ENCODE assay signal across 19 cellular contexts in the genomic region with DNA sequence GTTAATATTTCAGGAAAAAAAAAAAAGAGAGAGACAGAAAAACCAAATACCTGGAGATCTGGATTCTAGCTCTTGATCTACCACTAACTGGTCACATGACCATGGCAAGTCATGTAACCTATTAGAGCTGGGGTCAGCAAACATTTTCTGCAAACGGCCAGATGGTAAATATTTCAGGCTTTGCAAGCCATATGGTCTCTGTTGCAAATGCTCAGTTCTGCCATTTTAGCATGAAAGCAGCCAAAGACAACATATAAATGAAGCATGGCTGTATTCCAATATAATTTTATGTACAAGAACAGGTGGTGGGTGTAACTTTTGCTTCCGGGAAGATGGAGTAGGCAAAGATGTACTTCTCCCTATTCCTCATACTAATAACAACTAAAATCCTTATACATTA. TPM values are rescaled to one million over a fixed set of nuclear protein-coding genes. Genes with fewer than 3 reads are reported as not detected.
DNase-seq lines count a peak whose midpoint lies in the region; ATAC-seq, FAIRE-seq and TF ChIP-seq lines count a peak whose summit lies in the region.
"Had no signal": no experiment of that assay in that cellular context is flagged by ENCODE, and none has a peak within 500 bp of the region (broad histone marks: within the 10 kb centered on the region; RNA-seq: fewer than 3 reads in every experiment).

No MANE protein-coding gene starts in this region.

- H3K27ac Mint-ChIP-seq in brain: peak overlapping the region in 4 of 5 experiments; percentile 34 to 87 (median 56)

- no peak for TF ChIP-seq POLR2A in adrenal gland (IDR thresholded peaks at IDR 0.05)

- H3K27ac ChIP-seq in small intestine (ENCODE audit: low read depth in 1 of 2, low read length in 1 of 2) (no peak overlapping the region), adrenal gland (no peak overlapping the region)
- H3K27ac ChIP-seq: 22Rv1, KMS-11 had no signal

- peak; percentile 25 to 74 for DNase-seq in NCI-H524 (lab: John Stamatoyannopoulos, UW)
- no peak for DNase-seq in NCI-H524 treated with DMSO at 0.1 percent for 48 hours (lab: John Stamatoyannopoulos, UW)
- peak; percentile 83 for DNase-seq in NCI-H1694 (lab: John Stamatoyannopoulos, UW)
- DNase-seq in small intestine: peak; percentile 8
- DNase-seq in adrenal gland: no peak
- DNase-seq: CD4-positive, alpha-beta memory T cell; DMS79 treated with DMSO at 0.1 percent for 48 hours; GOT3; MG63; NCI-H1092; Right ventricle myocardium superior; SK-N-SH; T-helper 1 cell had no signal

- 63 to 72% (median 70%) methylated on average over 2 of the region's 2 CpGs for WGBS in small intestine, 3 donors
- WGBS in adrenal gland, 4 donors: 70 to 80% (median 79%) methylated on average over 2 of the region's 2 CpGs

- peaks cover 36% of the 10 kb centered on the region for H3K4me1 Mint-ChIP-seq in brain

- intact Hi-C loops in adrenal gland (cut with DNase I): no loop called here

- H3K4me3 ChIP-seq in small intestine (ENCODE audit: low read depth in 1 of 2, low read length in 2 of 2) (no peak overlapping the region), adrenal gland (no peak overlapping the region)
- H3K4me3 ChIP-seq: MG63 had no signal

- FAIRE-seq in small intestine (lab: Jason Lieb, UNC): no peak
- FAIRE-seq: HepG2 had no signal

- no peaks in the 10 kb centered on the region for H3K27me3 ChIP-seq in small intestine (ENCODE audit: control insufficient read depth in 2 of 2, insufficient read depth in 2 of 2, low read length in 2 of 2)
- H3K27me3 ChIP-seq in adrenal gland: no peaks in the 10 kb centered on the region
- H3K27me3 ChIP-seq: MG63 had no signal

- peaks cover 54% of the 10 kb centered on the region for H3K36me3 Mint-ChIP-seq in brain

- H3K9me3 ChIP-seq in small intestine (ENCODE audit: control insufficient read depth, low read depth): no peaks in the 10 kb centered on the region
- H3K9me3 ChIP-seq in adrenal gland (replicated peaks in 1 of 3): peaks cover 0 to 4% (median 0%) of the 10 kb centered on the region in 3 donors
- H3K9me3 ChIP-seq: MG63, SK-N-SH had no signal

- H3K4me1 ChIP-seq in small intestine (ENCODE audit: control insufficient read depth in 2 of 2, insufficient read depth in 1 of 2, low read depth in 1 of 2, low read length in 1 of 2): no peaks in the 10 kb centered on the region
- peaks cover 0 to 6% of the 10 kb centered on the region in 2 donors for H3K4me1 ChIP-seq in adrenal gland (replicated peaks in 1 of 2)

- peak overlapping the region in 3 of 5 experiments; percentile 31 to 54 (median 51) for H3K4me3 Mint-ChIP-seq in brain
- H3K4me3 Mint-ChIP-seq: CD4-positive, alpha-beta memory T cell had no signal

- no peak for TF ChIP-seq CTCF in brain (conservative IDR thresholded peaks at IDR 0.05)
- no peak for TF ChIP-seq CTCF in adrenal gland (IDR thresholded peaks at IDR 0.05)

- no peaks in the 10 kb centered on the region for H3K9me3 Mint-ChIP-seq in brain
- H3K9me3 Mint-ChIP-seq: CD4-positive, alpha-beta memory T cell had no signal

- peaks cover 3% of the 10 kb centered on the region for H3K27me3 Mint-ChIP-seq in brain
- H3K27me3 Mint-ChIP-seq: CD4-positive, alpha-beta memory T cell had no signal

- peaks cover 0 to 11% of the 10 kb centered on the region in 2 donors for H3K36me3 ChIP-seq in small intestine (ENCODE audit: control insufficient read depth in 2 of 2, insufficient read depth in 2 of 2, low read length in 2 of 2)
- H3K36me3 ChIP-seq in adrenal gland (replicated peaks in 1 of 2): peaks cover 0 to 71% of the 10 kb centered on the region in 2 donors

- ATAC-seq in GM21390 (IDR thresholded peaks at IDR 0.05; ENCODE audit: unreplicated experiment) (no peak), HG02885 (IDR thresholded peaks at IDR 0.05; ENCODE audit: poor library complexity, unreplicated experiment) (no peak)
- ATAC-seq: HepG2 had no signal

RNA-seq across cellular contexts. Expression of a gene that starts 6.7 kb away (rescaled TPM):
- polyA plus RNA-seq in brain (ENCODE audit: insufficient read depth, low read depth, low replicate concordance): 10.0 TPM
- polyA plus RNA-seq in small intestine: 1 to 10 TPM; 5.1 to 7.9 (median 6.0) TPM
- 10 to 100 TPM in 6 of 8 donors, 1 to 10 TPM in 2; 3.3 to 73.4 (median 12.2) TPM for total RNA-seq in adrenal gland
- polyA plus RNA-seq in adrenal gland: 10 to 100 TPM; 13.6 to 27.0 (median 13.6) TPM

Comparison
In these comparisons a context has a peak if more than half of its experiments do, and no peak if none do; other contexts are left out.
1. DNase-seq: peak in NCI-H524 (2 of 2), NCI-H1694 (single experiment) and small intestine (single experiment); none in NCI-H524 treated with DMSO at 0.1 percent for 48 hours (single experiment) and adrenal gland (0 of 7).